Comparison of ENCODE assay signal across 9 cellular contexts in the genomic region with DNA sequence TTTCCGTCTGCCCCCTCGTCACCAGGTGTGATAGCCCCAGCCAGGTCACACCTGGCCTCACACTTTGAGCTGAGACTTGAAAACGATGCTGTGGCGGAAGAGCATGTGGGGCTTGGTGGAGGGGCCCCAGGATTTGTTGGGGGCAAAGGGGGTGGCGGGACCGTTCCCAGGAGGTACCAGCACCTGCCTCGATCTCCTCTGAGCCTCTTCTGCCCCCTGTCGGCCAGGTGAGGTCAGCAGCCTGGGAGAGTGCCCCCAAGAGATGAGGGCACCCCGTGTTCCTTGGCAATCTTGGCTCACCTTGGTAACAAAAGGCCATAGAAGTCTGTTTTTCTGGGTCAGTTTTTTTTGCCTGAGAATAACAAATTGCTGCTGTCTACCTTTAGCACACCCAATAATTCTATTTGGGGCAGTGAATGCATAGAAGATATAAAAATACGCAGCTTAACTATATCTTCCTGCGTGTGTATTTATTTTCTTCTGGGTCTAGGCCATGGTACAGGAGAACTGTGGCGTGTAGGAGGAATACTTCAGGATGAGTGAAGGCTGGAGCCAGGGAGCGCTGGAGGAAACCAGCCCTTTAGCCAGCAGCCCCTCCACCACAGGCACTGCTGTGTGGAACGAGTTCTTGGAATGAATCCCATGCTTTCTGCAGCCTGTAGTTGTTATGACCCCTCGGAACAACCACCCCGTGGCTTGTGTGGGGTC. TPM values are rescaled to one million over a fixed set of nuclear protein-coding genes. Genes with fewer than 3 reads are reported as not detected.
DNase-seq lines count a peak whose midpoint lies in the region; ATAC-seq and TF ChIP-seq lines count a peak whose summit lies in the region.
"Had no signal": no experiment of that assay in that cellular context is flagged by ENCODE, and none has a peak within 500 bp of the region (broad histone marks: within the 10 kb centered on the region; RNA-seq: fewer than 3 reads in every experiment).

No MANE protein-coding gene starts in this region.

- H3K23ac ChIP-seq in IMR-90 (ENCODE audit: low read depth, low read length) (no peak overlapping the region), neuronal stem cell (ENCODE audit: low read depth, low read length, poor library complexity) (no peak overlapping the region)

- 38% methylated on average over 2 of the region's 16 CpGs; no CpG with 5 or more reads in 1 of the 2 experiments for WGBS in IMR-90 (ENCODE audit: extremely low coverage in 2 of 2, insufficient read length in 1 of 2), 2 experiments
- no CpG with 5 or more reads among the region's 16 CpGs for WGBS in neuronal stem cell (ENCODE audit: extremely low coverage in 2 of 2, insufficient read length in 2 of 2, insufficient replicate concordance in 1 of 2), 2 donors

- no peak overlapping the region for H2BK120ac ChIP-seq in IMR-90 (ENCODE audit: low read depth, low read length)
- no peak overlapping the region for H2BK120ac ChIP-seq in neuronal stem cell (ENCODE audit: low read depth, low read length)

- peaks cover 30 to 46% of the 10 kb centered on the region in 2 donors for H3K36me3 Mint-ChIP-seq in CD14-positive monocyte

- no peak overlapping the region for H2BK15ac ChIP-seq in IMR-90 (ENCODE audit: low read depth, low read length)
- no peak overlapping the region for H2BK15ac ChIP-seq in neuronal stem cell (ENCODE audit: low read length)

- CTCF ChIA-PET in IMR-90 (lab: Yijun Ruan, JAX), result interaction anchor here (0.6 kb wide), 1 partner anchor 286 kb away, joined by 4 read pairs; no protein-coding TSS in a partner anchor

- in situ Hi-C loops in IMR-90 (cut with MboI; ENCODE audit: low sequenced_read_pairs), result no loop called here

- peak overlapping the region; percentile 48 for H2AK9ac ChIP-seq in IMR-90 (replicated peaks; ENCODE audit: low read depth, low read length, poor library complexity)

- H4K5ac ChIP-seq in IMR-90 (ENCODE audit: low read depth, low read length), result no peak overlapping the region

- no peak overlapping the region for H2BK20ac ChIP-seq in IMR-90 (ENCODE audit: low read depth, low read length)

- peak overlapping the region in 1 of 2 donors; percentile 57 for H3K4me3 Mint-ChIP-seq in CD14-positive monocyte
- H3K4me3 Mint-ChIP-seq: activated naive CD4-positive, alpha-beta T cell treated with anti-CD3 and anti-CD28 coated beads, Interleukin-2, amount 50 U/mL, for 24 hours had no signal

- H3K4me1 ChIP-seq in IMR-90 (ENCODE audit: control insufficient read depth, insufficient read depth, low read length), result peaks cover 29% of the 10 kb centered on the region
- H3K4me1 ChIP-seq in neuronal stem cell (ENCODE audit: control insufficient read depth in 2 of 2, insufficient read depth in 1 of 2, low read depth in 1 of 2, low read length in 2 of 2), result peaks cover 24 to 49% of the 10 kb centered on the region in 2 donors

- H3K4ac ChIP-seq in IMR-90 (ENCODE audit: low read depth, low read length), result no peak overlapping the region
- no peak overlapping the region for H3K4ac ChIP-seq in neuronal stem cell (ENCODE audit: low read length)

- H3K27ac Mint-ChIP-seq in CD14-positive monocyte, result peak overlapping the region; percentile 77 to 96 (median 89)
- H3K27ac Mint-ChIP-seq: activated naive CD4-positive, alpha-beta T cell treated with anti-CD3 and anti-CD28 coated beads, Interleukin-2, amount 50 U/mL, for 24 hours had no signal

- no peaks in the 10 kb centered on the region for H3K9me3 Mint-ChIP-seq in CD14-positive monocyte
- H3K9me3 Mint-ChIP-seq: activated naive CD4-positive, alpha-beta T cell treated with anti-CD3 and anti-CD28 coated beads, Interleukin-2, amount 50 U/mL, for 24 hours had no signal

- intact Hi-C loops in CD14-positive monocyte (cut with micrococcal nuclease), result no loop called here
- intact Hi-C loops in IMR-90 (cut with micrococcal nuclease), result no loop called here

- BruUV-seq in IMR-90 (replicated peaks; lab: Mats Ljungman, UMichigan), result no TSS peak

- H3K36me3 ChIP-seq in IMR-90 (ENCODE audit: control insufficient read depth, insufficient read depth, low read length) (peaks cover 8% of the 10 kb centered on the region; the same call in 1 of the 2 replicates), neuronal stem cell (replicated peaks in 1 of 2; ENCODE audit: control insufficient read depth in 2 of 2, insufficient read depth in 2 of 2, low read length in 2 of 2) (peaks cover 1 to 22% of the 10 kb centered on the region in 2 donors)

- H3K14ac ChIP-seq in IMR-90 (replicated peaks; ENCODE audit: low read depth, low read length) (no peak overlapping the region), neuronal stem cell (ENCODE audit: low read length) (no peak overlapping the region)

- no peak for TF ChIP-seq RAD21 in IMR-90 (IDR thresholded peaks at IDR 0.05; ENCODE audit: low read length)

- POLR2A ChIA-PET in IMR-90 (lab: Charles Lee; ENCODE audit: unreplicated experiment), result no interaction called here

- H3K9ac ChIP-seq in IMR-90 (ENCODE audit: low read depth, low read length), result no peak overlapping the region
- no peak overlapping the region for H3K9ac ChIP-seq in neuronal stem cell (ENCODE audit: low read depth, low read length, poor library complexity)

- H3K27me3 Mint-ChIP-seq in CD14-positive monocyte (ENCODE audit: low read depth in 3 of 3), result no peaks in the 10 kb centered on the region
- H3K27me3 Mint-ChIP-seq: activated naive CD4-positive, alpha-beta T cell treated with anti-CD3 and anti-CD28 coated beads, Interleukin-2, amount 50 U/mL, for 24 hours had no signal

- H3K4me2 ChIP-seq in IMR-90 (ENCODE audit: low read depth, low read length) (no peak overlapping the region), neuronal stem cell (ENCODE audit: insufficient read depth, low read length, poor library complexity, severe bottlenecking) (no peak overlapping the region)

- H3K79me1 ChIP-seq in IMR-90 (ENCODE audit: low read depth in 1 of 2, low read length in 2 of 2), result no peaks in the 10 kb centered on the region; a peak in 1 of 4 replicates
- no peaks in the 10 kb centered on the region for H3K79me1 ChIP-seq in neuronal stem cell (ENCODE audit: low read depth, low read length)

- H3K27me3 ChIP-seq in IMR-90 (ENCODE audit: control insufficient read depth, insufficient read depth, low read length) (no peaks in the 10 kb centered on the region), neuronal stem cell (ENCODE audit: control insufficient read depth in 3 of 3, insufficient read depth in 3 of 3, low read depth in 1 of 3, low read length in 3 of 3) (no peaks in the 10 kb centered on the region)

- DNase-seq in CD14-positive monocyte (ENCODE audit: low spot score), result peak; percentile 13
- DNase-seq in IMR-90, result no peak
- no peak for DNase-seq in neuronal stem cell (ENCODE audit: low spot score)
- DNase-seq in NCI-H146 (lab: John Stamatoyannopoulos, UW), result no peak
- no peak for DNase-seq in left lobe of liver (ENCODE audit: low spot score)
- DNase-seq in NCI-H774 (lab: John Stamatoyannopoulos, UW), result no peak
- DNase-seq in activated CD8-positive, alpha-beta memory T cell treated with anti-CD3 and anti-CD28 coated beads, Interleukin-2, amount 50 U/mL, for 48 hours, result no peak

- H3K56ac ChIP-seq in IMR-90 (ENCODE audit: extremely low read depth, insufficient read depth, low read length), result no peak overlapping the region

- H3K18ac ChIP-seq in IMR-90 (ENCODE audit: low read depth, low read length) (no peak overlapping the region), neuronal stem cell (ENCODE audit: low read length) (no peak overlapping the region)

- ATAC-seq in IMR-90 (ENCODE audit: low read depth) (no peak), left lobe of liver (no peak)

- TF ChIP-seq POLR2A in IMR-90 (IDR thresholded peaks at IDR 0.05; ENCODE audit: low read depth, low read length), result no peak

- H3K4me3 ChIP-seq in IMR-90 (ENCODE audit: insufficient read depth, low read depth, low read length), result no peak overlapping the region
- H3K4me3 ChIP-seq in neuronal stem cell (ENCODE audit: low read length in 2 of 2), result no peak overlapping the region

- H3K9me3 ChIP-seq in IMR-90 (ENCODE audit: control insufficient read depth, insufficient read depth, low read length) (no peaks in the 10 kb centered on the region), neuronal stem cell (replicated peaks in 1 of 2; ENCODE audit: control insufficient read depth in 2 of 2, insufficient read depth in 1 of 2, low read depth in 1 of 2, low read length in 2 of 2) (no peaks in the 10 kb centered on the region)

- no peak overlapping the region for H4K91ac ChIP-seq in IMR-90 (ENCODE audit: insufficient read depth, low read depth, low read length)
- H4K91ac ChIP-seq in neuronal stem cell (ENCODE audit: low read depth, low read length, poor library complexity), result no peak overlapping the region

- 0 out of 2 replicates have a peak, but pooled peaks cover 9% of the 10 kb centered on the region for H4K20me1 ChIP-seq in IMR-90 (ENCODE audit: insufficient read depth, low read length)

- no peak overlapping the region for H2BK5ac ChIP-seq in IMR-90 (ENCODE audit: low read depth, low read length, poor library complexity, severe bottlenecking)
- no peak overlapping the region for H2BK5ac ChIP-seq in neuronal stem cell (ENCODE audit: low read length)

- dilution Hi-C loops in IMR-90 (cut with HindIII; ENCODE audit: low sequenced_read_pairs, unreplicated experiment), result no loop called here

- H3K27ac ChIP-seq in IMR-90 (ENCODE audit: insufficient read depth, low read length), result no peak overlapping the region
- H3K27ac ChIP-seq in cingulate gyrus (ENCODE audit: low read depth, low read length), result peak overlapping the region; percentile 50
- no peak overlapping the region for H3K27ac ChIP-seq in neuronal stem cell (replicated peaks; ENCODE audit: low read length)

- H2AK5ac ChIP-seq in IMR-90 (ENCODE audit: low read depth, low read length), result no peak overlapping the region
- peak overlapping the region; percentile 79 for H2AK5ac ChIP-seq in neuronal stem cell (ENCODE audit: low read depth, low read length)

- TF ChIP-seq CTCF in CD14-positive monocyte (IDR thresholded peaks at IDR 0.05) (no peak), IMR-90 (conservative IDR thresholded peaks at IDR 0.05; ENCODE audit: low read depth, low read length) (no peak)

- H3K9me1 ChIP-seq in IMR-90 (ENCODE audit: insufficient read depth, low read length), result no peaks in the 10 kb centered on the region

- no peak overlapping the region for H2AFZ ChIP-seq in IMR-90 (replicated peaks; ENCODE audit: low read length, poor library complexity)
- no peak overlapping the region for H2AFZ ChIP-seq in neuronal stem cell (ENCODE audit: low read length)

- peaks cover 74% of the 10 kb centered on the region for H3K4me1 Mint-ChIP-seq in CD14-positive monocyte

- no peak overlapping the region for H4K8ac ChIP-seq in IMR-90 (ENCODE audit: low read depth in 2 of 2, low read length in 2 of 2)
- H4K8ac ChIP-seq in neuronal stem cell (ENCODE audit: low read depth, low read length), result no peak overlapping the region

- H2BK12ac ChIP-seq in neuronal stem cell (ENCODE audit: low read length), result no peak overlapping the region

RNA-seq across cellular contexts. Expression of a gene that starts 25.2 kb away (rescaled TPM):
- 1 to 10 TPM; 1.9 to 3.9 TPM for polyA plus RNA-seq in CD14-positive monocyte
- total RNA-seq in IMR-90 (2012; rRNA removed), result 1.3 and 1.4 TPM in 2 replicates
- polyA plus RNA-seq in IMR-90 (2012; rRNA removed), result 4.4 and 4.5 TPM in 2 replicates
- 3.5 and 5.8 TPM in 2 replicates for polyA plus RNA-seq in IMR-90 (2012; cell fraction: cytosol; rRNA removed)
- polyA plus RNA-seq in IMR-90 (2012; cell fraction: nucleus; rRNA removed; ENCODE audit: low replicate concordance), result 5.9 and 9.4 TPM in 2 replicates
- 9.3 TPM for polyA plus RNA-seq in neuronal stem cell (2013, experiment 1 of 2)
- polyA plus RNA-seq in neuronal stem cell (2013, experiment 2 of 2), result 9.3 TPM
- total RNA-seq in left lobe of liver, result 3.2 TPM

RNA-seq across cellular contexts. Expression of a gene that starts 46.1 kb away (rescaled TPM):
- polyA plus RNA-seq in CD14-positive monocyte (100 to 1,000 TPM; 146 to 164 TPM), IMR-90 (2012; rRNA removed) (55.0 and 62.3 TPM in 2 replicates)
- total RNA-seq in IMR-90 (2012; rRNA removed) (44.6 and 49.7 TPM in 2 replicates), left lobe of liver (42.6 TPM)
- 122 and 166 TPM in 2 replicates for polyA plus RNA-seq in IMR-90 (2012; cell fraction: cytosol; rRNA removed)
- 88.0 and 111 TPM in 2 replicates for polyA plus RNA-seq in IMR-90 (2012; cell fraction: nucleus; rRNA removed; ENCODE audit: low replicate concordance)
- 37.2 TPM for polyA plus RNA-seq in neuronal stem cell (2013, experiment 1 of 2)
- 37.0 TPM for polyA plus RNA-seq in neuronal stem cell (2013, experiment 2 of 2)
